ENCODE assay signal across 11 cellular contexts in the genomic region with DNA sequence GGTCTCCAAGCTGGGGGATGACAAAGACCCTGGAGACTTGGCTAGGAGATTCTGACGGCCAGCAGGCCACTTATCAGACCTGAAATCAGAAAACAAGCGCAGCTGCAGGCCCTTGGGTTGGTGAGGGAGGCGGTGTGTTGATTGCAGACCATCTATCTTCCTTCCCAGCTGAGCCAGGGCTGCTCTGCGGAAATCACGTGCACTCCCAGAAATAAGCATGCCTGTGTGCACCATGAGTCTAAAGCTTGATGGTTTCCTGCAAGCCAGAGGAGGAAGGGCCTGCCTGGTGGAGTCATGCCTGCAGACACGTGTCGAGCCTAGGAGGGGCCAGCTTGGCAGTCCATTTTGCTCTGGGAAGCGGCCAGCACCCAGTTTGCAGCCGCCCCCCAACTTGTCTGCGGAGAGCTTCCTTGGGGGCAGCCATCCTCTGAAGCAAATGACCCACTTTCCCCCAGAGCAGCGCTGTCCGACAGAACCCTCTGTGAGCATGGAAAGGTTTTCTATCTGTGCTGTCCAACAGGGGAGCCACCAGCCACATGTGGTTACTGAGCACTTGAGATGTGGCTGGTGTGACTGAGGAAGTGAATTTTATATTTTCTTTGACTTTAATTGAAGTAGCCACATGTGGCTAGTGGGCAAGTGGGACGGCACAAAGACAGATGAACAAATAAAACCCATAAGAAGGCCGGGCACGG.
DNase-seq lines count a peak whose midpoint lies in the region; ATAC-seq, FAIRE-seq and TF ChIP-seq lines count a peak whose summit lies in the region.
"Had no signal": no experiment of that assay in that cellular context is flagged by ENCODE, and none has a peak within 500 bp of the region (broad histone marks: within the 10 kb centered on the region; RNA-seq: fewer than 3 reads in every experiment).

No MANE protein-coding gene starts in this region.

- TF ChIP-seq POLR2A in uterus (IDR thresholded peaks at IDR 0.05) (no peak), GM18505 (IDR thresholded peaks at IDR 0.05; ENCODE audit: borderline replicate concordance, extremely low read depth, insufficient read depth, insufficient read length) (no peak)

- FAIRE-seq in astrocyte (lab: Jason Lieb, UNC): peak; percentile 32

- no peaks in the 10 kb centered on the region for H3K36me3 Mint-ChIP-seq in activated naive CD4-positive, alpha-beta T cell treated with anti-CD3 and anti-CD28 coated beads for 36 hours (ENCODE audit: low read depth)
- no peaks in the 10 kb centered on the region for H3K36me3 Mint-ChIP-seq in astrocyte (ENCODE audit: low read depth, unreplicated experiment)

- ATAC-seq in left colon (no peak), GM18505 (IDR thresholded peaks at IDR 0.05; ENCODE audit: unreplicated experiment) (no peak)
- ATAC-seq: GM23338 had no signal

- peaks cover 5% of the 10 kb centered on the region for H3K4me1 Mint-ChIP-seq in activated naive CD4-positive, alpha-beta T cell treated with anti-CD3 and anti-CD28 coated beads for 36 hours (ENCODE audit: low read depth)
- no peaks in the 10 kb centered on the region for H3K4me1 Mint-ChIP-seq in astrocyte (ENCODE audit: low read depth, unreplicated experiment)

- intact Hi-C loops in activated naive CD4-positive, alpha-beta T cell treated with anti-CD3 and anti-CD28 coated beads for 36 hours (cut with micrococcal nuclease): no loop called here
- intact Hi-C loops in left colon (cut with DNase I, micrococcal nuclease): no loop called here
- intact Hi-C loops in uterus (cut with DNase I; ENCODE audit: low total_unique reads): no loop called here

- no peak overlapping the region for H3K4me3 Mint-ChIP-seq in activated naive CD4-positive, alpha-beta T cell treated with anti-CD3 and anti-CD28 coated beads for 36 hours
- H3K4me3 Mint-ChIP-seq in astrocyte (ENCODE audit: unreplicated experiment): no peak overlapping the region
- H3K4me3 Mint-ChIP-seq: GM23338 had no signal

- H2AFZ ChIP-seq in astrocyte (ENCODE audit: low read depth, low read length): no peak overlapping the region
- H2AFZ ChIP-seq: GM23338 had no signal

- H3K27me3 ChIP-seq in astrocyte (ENCODE audit: insufficient read depth, low read length): no peaks in the 10 kb centered on the region
- no peaks in the 10 kb centered on the region for H3K27me3 ChIP-seq in uterus

- H3K27me3 Mint-ChIP-seq in activated naive CD4-positive, alpha-beta T cell treated with anti-CD3 and anti-CD28 coated beads for 36 hours (ENCODE audit: low read depth): no peaks in the 10 kb centered on the region
- H3K27me3 Mint-ChIP-seq in astrocyte (ENCODE audit: low read depth, unreplicated experiment): peaks cover 2% of the 10 kb centered on the region

- H3K4me2 ChIP-seq in astrocyte (ENCODE audit: low read length): no peak overlapping the region
- H3K4me2 ChIP-seq: GM23338 had no signal

- no peak overlapping the region for H3K9ac ChIP-seq in astrocyte (ENCODE audit: low read length)

- H4K20me1 ChIP-seq in astrocyte (ENCODE audit: insufficient read depth, low read length): no peaks in the 10 kb centered on the region

- TF ChIP-seq CTCF in astrocyte (IDR thresholded peaks at IDR 0.05; ENCODE audit: insufficient read depth, low read depth, low read length) (no peak), uterus (IDR thresholded peaks at IDR 0.05) (no peak)

- CTCF ChIA-PET in activated naive CD4-positive, alpha-beta T cell treated with anti-CD3 and anti-CD28 coated beads for 36 hours (lab: Charles Lee): no interaction called here

- H3K4me3 ChIP-seq in astrocyte (ENCODE audit: insufficient read depth, low read depth, low read length): no peak overlapping the region
- no peak overlapping the region for H3K4me3 ChIP-seq in uterus
- H3K4me3 ChIP-seq: GM23338 had no signal

- no peaks in the 10 kb centered on the region for H3K36me3 ChIP-seq in astrocyte (ENCODE audit: insufficient read depth, low read length)
- no peaks in the 10 kb centered on the region for H3K36me3 ChIP-seq in uterus

- no peaks in the 10 kb centered on the region for H3K79me2 ChIP-seq in astrocyte (ENCODE audit: insufficient read depth, low read length)

- peak; percentile 13 for DNase-seq in activated naive CD4-positive, alpha-beta T cell treated with anti-CD3 and anti-CD28 coated beads for 36 hours
- DNase-seq in activated naive CD4-positive, alpha-beta T cell treated with anti-CD3 and anti-CD28 coated beads, Interleukin-2, amount 50 U/mL, for 16 hours: no peak
- DNase-seq in astrocyte (ENCODE audit: low read depth) (peak; percentile 42), left colon (peak; percentile 9 to 36), uterus (peak; percentile 40 to 74), middle frontal gyrus (ENCODE audit: extremely low spot score, low spot score) (no peak)
- no peak for DNase-seq in stimulated activated naive CD4-positive, alpha-beta T cell treated with Interleukin-2 at 50 U/mL for 16 hours (lab: John Stamatoyannopoulos, UW)
- DNase-seq: kidney glomerular epithelial cell, NCI-H524 treated with DMSO at 0.1 percent for 48 hours had no signal

- H3K27ac ChIP-seq in astrocyte (ENCODE audit: low read depth, low read length) (no peak overlapping the region), uterus (peak overlapping the region; percentile 58 to 60)

- H3K9me3 ChIP-seq in astrocyte (ENCODE audit: insufficient read depth, low read depth, low read length) (no peaks in the 10 kb centered on the region), uterus (no peaks in the 10 kb centered on the region)

- no peaks in the 10 kb centered on the region for H3K4me1 ChIP-seq in astrocyte (ENCODE audit: insufficient read depth, low read length)
- no peaks in the 10 kb centered on the region for H3K4me1 ChIP-seq in uterus

- peaks cover 5% of the 10 kb centered on the region for H3K9me3 Mint-ChIP-seq in activated naive CD4-positive, alpha-beta T cell treated with anti-CD3 and anti-CD28 coated beads for 36 hours
- peaks cover 2% of the 10 kb centered on the region for H3K9me3 Mint-ChIP-seq in astrocyte (ENCODE audit: unreplicated experiment)

- no peak overlapping the region for H3K27ac Mint-ChIP-seq in activated naive CD4-positive, alpha-beta T cell treated with anti-CD3 and anti-CD28 coated beads for 36 hours
- H3K27ac Mint-ChIP-seq in astrocyte (ENCODE audit: unreplicated experiment): no peak overlapping the region
- H3K27ac Mint-ChIP-seq: GM23338 had no signal

Comparison
In these comparisons a context has a peak if more than half of its experiments do, and no peak if none do; other contexts are left out.
1. DNase-seq: peak in activated naive CD4-positive, alpha-beta T cell treated with anti-CD3 and anti-CD28 coated beads for 36 hours (single experiment), astrocyte (single experiment), left colon (2 of 2) and uterus (2 of 2); none in activated naive CD4-positive, alpha-beta T cell treated with anti-CD3 and anti-CD28 coated beads, Interleukin-2, amount 50 U/mL, for 16 hours (single experiment), stimulated activated naive CD4-positive, alpha-beta T cell treated with Interleukin-2 at 50 U/mL for 16 hours (single experiment) and middle frontal gyrus (single experiment).